In genomic region chr1:184157396-184157747, GRCh38 we compare ENCODE assay signal across 17 cellular contexts.
A peak's percentile ranks its signal among the peaks of the same experiment; 100 is the strongest.
DNase-seq lines count a peak whose midpoint lies in the region; ATAC-seq and TF ChIP-seq lines count a peak whose summit lies in the region.
"Had no signal": no experiment of that assay in that cellular context is flagged by ENCODE, and none has a peak within 500 bp of the region (broad histone marks: within the 10 kb centered on the region; RNA-seq: fewer than 3 reads in every experiment).

No MANE protein-coding gene starts in this region.

- no peak for ATAC-seq in omental fat pad (ENCODE audit: low FRiP score)
- ATAC-seq: GM23338 had no signal

- DNase-seq in A673 (ENCODE audit: low spot score): peak; percentile 23
- peak; percentile 44 for DNase-seq in NCI-H2227 treated with DMSO at 0.1 percent for 48 hours (lab: John Stamatoyannopoulos, UW)
- peak; percentile 59 for DNase-seq in left kidney (ENCODE audit: low read depth, low spot score)
- no peak for DNase-seq in omental fat pad (ENCODE audit: low spot score)
- DNase-seq in NCI-H526 (lab: John Stamatoyannopoulos, UW): no peak
- no peak for DNase-seq in erythroblast (lab: John Stamatoyannopoulos, UW)
- DNase-seq: AML-193; CD4-positive, alpha-beta memory T cell; DMS153; DMS79; GDM1; HCEC 1CT; HFFc6; IMR-90 had no signal

- H3K4me2 ChIP-seq in BLaER1 treated with 17β-estradiol and CSF1 and Interleukin-3, amounts not matched to agents 10 nM and 100 nM: peak overlapping the region in 5 of 11 experiments; percentile 6 to 89 (median 89); a peak in 9 of 22 replicates
- H3K4me2 ChIP-seq: GM23338 had no signal

- H3K9me3 ChIP-seq in A673 (ENCODE audit: low read depth, low read length, poor library complexity, severe bottlenecking): no peaks in the 10 kb centered on the region
- peaks cover 0 to 23% (median 0%) of the 10 kb centered on the region in 11 experiments; a peak in 8 of 22 replicates for H3K9me3 ChIP-seq in BLaER1 treated with 17β-estradiol and CSF1 and Interleukin-3, amounts not matched to agents 10 nM and 100 nM (replicated peaks in 1 of 11)

- H3K27me3 ChIP-seq in A673 (replicated peaks; ENCODE audit: insufficient read depth, low read depth, low read length, poor library complexity): no peaks in the 10 kb centered on the region
- H3K27me3 ChIP-seq in BLaER1 treated with 17β-estradiol and CSF1 and Interleukin-3, amounts not matched to agents 10 nM and 100 nM: no peaks in the 10 kb centered on the region

- intact Hi-C loops in A673 (cut with micrococcal nuclease; ENCODE audit: unreplicated experiment): loop anchor here (10.0 kb wide), 1 partner anchor 227 kb away; the partner anchor contains the start of gene C1orf21

- H3K4me3 ChIP-seq in A673 (ENCODE audit: low read depth, low read length, poor library complexity, severe bottlenecking): no peak overlapping the region
- H3K4me3 ChIP-seq in BLaER1 treated with 17β-estradiol and CSF1 and Interleukin-3, amounts not matched to agents 10 nM and 100 nM: no peak overlapping the region
- H3K4me3 ChIP-seq: GM23338 had no signal

- no peaks in the 10 kb centered on the region for H4K20me1 ChIP-seq in BLaER1 treated with 17β-estradiol and CSF1 and Interleukin-3, amounts not matched to agents 10 nM and 100 nM

- no TSS peak for BruUV-seq in A673 (replicated peaks; lab: Mats Ljungman, UMichigan)

- POLR2A ChIA-PET in A673 (lab: Charles Lee; ENCODE audit: low non-redundant PET): no interaction called here

- H3K27ac ChIP-seq in A673 (ENCODE audit: low read depth, low read length, poor library complexity, severe bottlenecking): peak overlapping the region; percentile 29
- peak overlapping the region in 6 of 11 experiments; percentile 65 to 96 (median 94); a peak in 10 of 22 replicates for H3K27ac ChIP-seq in BLaER1 treated with 17β-estradiol and CSF1 and Interleukin-3, amounts not matched to agents 10 nM and 100 nM
- H3K27ac ChIP-seq: HL-60 had no signal

- no peaks in the 10 kb centered on the region for H3K36me3 ChIP-seq in A673 (ENCODE audit: insufficient read depth, low read length, poor library complexity, severe bottlenecking)
- H3K36me3 ChIP-seq in BLaER1 treated with 17β-estradiol and CSF1 and Interleukin-3, amounts not matched to agents 10 nM and 100 nM: no peaks in the 10 kb centered on the region; a peak in 1 of 22 replicates

- CTCF ChIA-PET in A673 (lab: Charles Lee): no interaction called here

- no peak for TF ChIP-seq CTCF in A673 (conservative IDR thresholded peaks at IDR 0.05; ENCODE audit: low read depth, low read length)
- TF ChIP-seq CTCF in omental fat pad (IDR thresholded peaks at IDR 0.05): no peak

- TF ChIP-seq POLR2A in erythroblast (IDR thresholded peaks at IDR 0.05; ENCODE audit: low read length): no peak

- H3K4me1 ChIP-seq in A673 (ENCODE audit: insufficient read depth, low read length, poor library complexity, severe bottlenecking): peaks cover 59% of the 10 kb centered on the region
- peaks cover 6 to 100% (median 73%) of the 10 kb centered on the region in 10 experiments for H3K4me1 ChIP-seq in BLaER1 treated with 17β-estradiol and CSF1 and Interleukin-3, amounts not matched to agents 10 nM and 100 nM

- peak overlapping the region in 3 of 11 experiments; percentile 22 to 79 (median 78); a peak in 4 of 22 replicates for H3K9ac ChIP-seq in BLaER1 treated with 17β-estradiol and CSF1 and Interleukin-3, amounts not matched to agents 10 nM and 100 nM

Comparison
In these comparisons a context has a peak if more than half of its experiments do, and no peak if none do; other contexts are left out.
1. DNase-seq: peak in A673 (single experiment), NCI-H2227 treated with DMSO at 0.1 percent for 48 hours (single experiment) and left kidney (single experiment); none in omental fat pad (single experiment), NCI-H526 (0 of 2) and erythroblast (0 of 2).